Comparison of ENCODE assay signal across 9 cellular contexts in genomic region chr15:71443538-71443937, GRCh38.
A peak's percentile ranks its signal among the peaks of the same experiment; 100 is the strongest.
DNase-seq lines count a peak whose midpoint lies in the region; ATAC-seq, FAIRE-seq and TF ChIP-seq lines count a peak whose summit lies in the region.
"Had no signal": no experiment of that assay in that cellular context is flagged by ENCODE, and none has a peak within 500 bp of the region (broad histone marks: within the 10 kb centered on the region; RNA-seq: fewer than 3 reads in every experiment).

No MANE protein-coding gene starts in this region.

- H2AFZ ChIP-seq in GM12878 (ENCODE audit: control insufficient read depth, low read depth, low read length) = no peak overlapping the region

- H3K27me3 Mint-ChIP-seq in CD8-positive, alpha-beta T cell (ENCODE audit: low read depth) = peaks cover 8% of the 10 kb centered on the region
- H3K27me3 Mint-ChIP-seq in HFFc6 (ENCODE audit: insufficient read depth) = peaks cover 2% of the 10 kb centered on the region; the same call in 1 of the 2 replicates

- no peak for TF ChIP-seq POLR2A in GM12878 (IDR thresholded peaks at IDR 0.05; ENCODE audit: low read depth, low read length)

- H3K4me1 ChIP-seq in CD8-positive, alpha-beta T cell (ENCODE audit: insufficient read depth, low read length) = no peaks in the 10 kb centered on the region
- H3K4me1 ChIP-seq in SJCRH30 (peaks cover 19% of the 10 kb centered on the region), GM12878 (ENCODE audit: control insufficient read depth, insufficient read depth, low read length) (no peaks in the 10 kb centered on the region)

- TF ChIP-seq CTCF in CD8-positive, alpha-beta T cell (IDR thresholded peaks at IDR 0.05) = peak; percentile 73
- TF ChIP-seq CTCF in HFFc6 (IDR thresholded peaks at IDR 0.05) (peak; percentile 96), GM12878 (IDR thresholded peaks at IDR 0.05 in 2 of 3, conservative IDR thresholded peaks at IDR 0.05 in 1 of 3; ENCODE audit: control insufficient read depth in 2 of 3, extremely low read depth in 1 of 3, insufficient read depth in 1 of 3, low read depth in 3 of 3, low read length in 3 of 3) (peak; percentile 65 to 86 (median 84))

- H3K79me2 ChIP-seq in GM12878 (ENCODE audit: control insufficient read depth, insufficient read depth, low read length) = no peaks in the 10 kb centered on the region

- peak; percentile 39 for TF ChIP-seq RAD21 in GM12878 (IDR thresholded peaks at IDR 0.05; ENCODE audit: insufficient read depth, low read depth, low read length)

- RAD21 ChIA-PET in GM12878 (lab: Charles Lee; ENCODE audit: unreplicated experiment) = no interaction called here

- WGBS in GM12878 (ENCODE audit: insufficient coverage, insufficient replicate concordance, low lambda C conversion rate, missing lambda C conversion rate) = 1% methylated on average over 4 of the region's 4 CpGs

- no peak for ATAC-seq in CD8-positive, alpha-beta T cell
- ATAC-seq in GM12878 = peak; percentile 46
- no peak for ATAC-seq in HG03175 (IDR thresholded peaks at IDR 0.05; ENCODE audit: unreplicated experiment)
- ATAC-seq in GM21723 (IDR thresholded peaks at IDR 0.05; ENCODE audit: unreplicated experiment) = no peak

- H3K9me3 ChIP-seq in CD8-positive, alpha-beta T cell (ENCODE audit: low read length) = no peaks in the 10 kb centered on the region
- H3K9me3 ChIP-seq in SJCRH30 (replicated peaks) = no peaks in the 10 kb centered on the region
- no peaks in the 10 kb centered on the region for H3K9me3 ChIP-seq in GM12878 (replicated peaks; ENCODE audit: control insufficient read depth, insufficient read depth, low read length)

- H3K9me3 Mint-ChIP-seq in CD8-positive, alpha-beta T cell = no peaks in the 10 kb centered on the region
- no peaks in the 10 kb centered on the region for H3K9me3 Mint-ChIP-seq in HFFc6
- H3K9me3 Mint-ChIP-seq: IgD-negative memory B cell had no signal

- H3K36me3 ChIP-seq in CD8-positive, alpha-beta T cell (ENCODE audit: insufficient read depth, low read length) = no peaks in the 10 kb centered on the region
- H3K36me3 ChIP-seq in SJCRH30 (no peaks in the 10 kb centered on the region), GM12878 (ENCODE audit: control insufficient read depth in 2 of 2, insufficient read depth in 2 of 2, low read length in 1 of 2) (no peaks in the 10 kb centered on the region)

- no peaks in the 10 kb centered on the region for H4K20me1 ChIP-seq in GM12878 (ENCODE audit: control insufficient read depth, insufficient read depth)

- CTCF ChIA-PET in CD8-positive, alpha-beta T cell (lab: Charles Lee) = interaction anchor here (0.8 to 3.6 kb wide), 5 partner anchors 13 to 618 kb away, joined by 3 to 20 read pairs (median 3); no protein-coding TSS in a partner anchor
- CTCF ChIA-PET in GM12878 (lab: Yijun Ruan, JAX) = interaction anchor here (0.6 to 3.0 kb wide), 8 partner anchors 10 to 717 kb away, joined by 3 to 12 read pairs (median 4); no protein-coding TSS in a partner anchor

- in situ Hi-C loops in GM12878 (cut with MboI) = loop anchor here (5.0 to 25.0 kb wide), 3 partner anchors 331 to 616 kb away; partner anchors contain the start of gene THSD4

- no peaks in the 10 kb centered on the region for H3K36me3 Mint-ChIP-seq in CD8-positive, alpha-beta T cell
- no peaks in the 10 kb centered on the region for H3K36me3 Mint-ChIP-seq in HFFc6 (ENCODE audit: low read depth)
- H3K36me3 Mint-ChIP-seq: IgD-negative memory B cell had no signal

- H3K9ac ChIP-seq in GM12878 (ENCODE audit: control insufficient read depth, insufficient read depth, low read length) = no peak overlapping the region

- H3K27me3 ChIP-seq in CD8-positive, alpha-beta T cell (ENCODE audit: insufficient read depth, low read length) = no peaks in the 10 kb centered on the region
- H3K27me3 ChIP-seq in SJCRH30 (no peaks in the 10 kb centered on the region), GM12878 (replicated peaks in 1 of 2; ENCODE audit: control insufficient read depth in 2 of 2, insufficient read depth in 2 of 2, low read length in 1 of 2) (no peaks in the 10 kb centered on the region; a peak in 1 of 4 replicates)

- BruUV-seq in GM12878 (replicated peaks; lab: Mats Ljungman, UMichigan) = no TSS peak

- H3K4me1 Mint-ChIP-seq in CD8-positive, alpha-beta T cell (ENCODE audit: low read depth) = no peaks in the 10 kb centered on the region
- H3K4me1 Mint-ChIP-seq in HFFc6 (ENCODE audit: low read depth) = peaks cover 18% of the 10 kb centered on the region

- peak; percentile 31 for FAIRE-seq in GM12878 (lab: Jason Lieb, UNC)

- no peak overlapping the region for H3K4me3 Mint-ChIP-seq in CD8-positive, alpha-beta T cell
- no peak overlapping the region for H3K4me3 Mint-ChIP-seq in HFFc6

- TF ChIP-seq EP300 in GM12878 (IDR thresholded peaks at IDR 0.05; ENCODE audit: borderline replicate concordance in 1 of 2, control insufficient read depth in 1 of 2, low read depth in 2 of 2, low read length in 2 of 2) = no peak

- no peak overlapping the region for H3K4me2 ChIP-seq in GM12878 (ENCODE audit: control insufficient read depth, insufficient read depth)

- SMC1A ChIA-PET in GM12878 (lab: Charles Lee; ENCODE audit: uncharacterized antibody, unreplicated experiment) = interaction anchor here (1.4 kb wide), 1 partner anchor 56 kb away, joined by 7 read pairs; no protein-coding TSS in a partner anchor

- H3K27ac Mint-ChIP-seq in CD8-positive, alpha-beta T cell = no peak overlapping the region
- no peak overlapping the region for H3K27ac Mint-ChIP-seq in HFFc6
- H3K27ac Mint-ChIP-seq: IgD-negative memory B cell had no signal

- intact Hi-C loops in CD8-positive, alpha-beta T cell (cut with DNase I, micrococcal nuclease) = loop anchor here (2.0 to 10.0 kb wide), 4 partner anchors 57 to 1969 kb away; no protein-coding TSS in a partner anchor
- intact Hi-C loops in GM12878 (cut with micrococcal nuclease; ENCODE audit: unreplicated experiment) = loop anchor here (5.0 kb wide), 5 partner anchors 56 to 551 kb away; partner anchors contain the start of genes LRRC49, THAP10 and THSD4

- no peak overlapping the region for H3K4me3 ChIP-seq in CD8-positive, alpha-beta T cell (ENCODE audit: low read depth, low read length)
- no peak overlapping the region for H3K4me3 ChIP-seq in SJCRH30
- no peak overlapping the region for H3K4me3 ChIP-seq in GM12878

- peak in 3 of 7 experiments; percentile 7 to 22 (median 22) for DNase-seq in CD8-positive, alpha-beta T cell
- DNase-seq in HFFc6 = peak; percentile 28
- peak; percentile 62 to 79 for DNase-seq in SJCRH30
- no peak for DNase-seq in GM12878 (ENCODE audit: low read depth, low spot score)
- peak; percentile 52 for DNase-seq in kidney glomerular epithelial cell (lab: John Stamatoyannopoulos, UW)
- DNase-seq in stimulated activated CD8-positive, alpha-beta memory T cell treated with anti-CD3 and anti-CD28 coated beads, Interleukin-4, amount 100 ng/mL, for 24 hours (ENCODE audit: low read depth) = peak; percentile 22

- H3K27ac ChIP-seq in CD8-positive, alpha-beta T cell (ENCODE audit: low read depth, low read length) = no peak overlapping the region
- no peak overlapping the region for H3K27ac ChIP-seq in SJCRH30
- H3K27ac ChIP-seq in GM12878 (ENCODE audit: control insufficient read depth, insufficient read depth) = no peak overlapping the region

- POLR2A ChIA-PET in CD8-positive, alpha-beta T cell (lab: Charles Lee) = no interaction called here
- POLR2A ChIA-PET in GM12878 (lab: Charles Lee) = no interaction called here

TF ChIP-seq in GM12878, 131 proteins besides CTCF, POLR2A, EP300 and RAD21:
- TF ChIP-seq SMC3 (IDR thresholded peaks at IDR 0.05; ENCODE audit: borderline replicate concordance, low read length) (peak; percentile 70; the same call in 1 of the 2 replicates), SPI1 (IDR thresholded peaks at IDR 0.05; ENCODE audit: borderline replicate concordance, insufficient read depth, low read depth, low read length) (no peak), IRF4 (IDR thresholded peaks at IDR 0.05; ENCODE audit: low read depth, low read length) (no peak), ASH2L (IDR thresholded peaks at IDR 0.05; ENCODE audit: borderline replicate concordance, low read depth) (no peak), ZBTB11 (CRISPR knock-in tag; IDR thresholded peaks at IDR 0.05) (no peak), RUNX3 (IDR thresholded peaks at IDR 0.05; ENCODE audit: low read length) (peak; percentile 49)
